ENCODE assay signal across 23 cellular contexts in the genomic region with DNA sequence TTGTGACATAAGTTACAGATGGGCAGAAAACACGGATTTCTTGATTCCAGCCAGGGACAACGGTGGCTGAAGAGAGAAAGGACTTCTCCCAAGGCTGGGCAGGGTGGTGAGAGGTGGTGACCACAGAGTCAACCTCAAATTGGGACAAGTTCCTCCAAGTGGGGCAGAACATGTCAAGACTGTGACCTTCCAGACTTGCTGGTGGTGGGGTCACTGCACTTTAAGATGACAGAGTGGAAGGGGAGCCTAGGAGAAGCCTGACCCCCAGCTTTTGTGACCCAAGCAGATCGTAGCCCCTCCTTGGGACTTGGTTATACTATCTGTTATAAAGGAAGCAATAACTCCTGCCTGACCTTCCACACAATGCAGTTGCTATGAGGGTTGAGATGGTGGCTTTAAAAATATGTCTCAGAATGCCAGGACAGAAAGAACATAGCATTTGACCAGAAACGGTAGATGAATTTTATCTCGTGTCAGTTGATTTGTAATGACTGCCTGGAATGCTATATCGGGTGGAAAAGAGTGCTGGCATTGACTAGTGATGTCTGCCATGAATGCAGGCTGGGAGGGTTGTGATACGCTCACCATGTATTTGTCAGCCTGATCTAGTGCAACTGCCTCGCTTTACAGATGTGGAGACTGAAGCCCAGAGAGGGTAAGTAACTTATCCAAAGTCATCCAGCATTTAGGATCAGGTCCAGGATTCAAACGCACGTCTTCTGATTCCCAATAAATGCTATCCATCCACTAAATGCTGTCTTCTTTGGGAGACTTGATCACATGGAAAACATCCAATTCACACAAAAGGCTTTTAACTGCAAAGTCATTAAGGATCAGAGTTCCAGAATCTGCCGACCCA.
"Had no signal": no experiment of that assay in that cellular context is flagged by ENCODE, and none has a peak within 500 bp of the region (broad histone marks: within the 10 kb centered on the region; RNA-seq: fewer than 3 reads in every experiment).

No MANE protein-coding gene starts in this region.

- H3K27me3 ChIP-seq: right atrium auricular region, thyroid gland had no signal

- H3K27ac ChIP-seq: esophagus squamous epithelium, neutrophil, parathyroid adenoma, prostate gland, right atrium auricular region, sigmoid colon, stomach, thyroid gland had no signal

- FAIRE-seq: endometrium had no signal

- H3K4me3 ChIP-seq: esophagus squamous epithelium, lung, prostate gland, right atrium auricular region, sigmoid colon, stomach, thyroid gland had no signal

- H3K36me3 ChIP-seq: esophagus squamous epithelium, neutrophil, prostate gland, right atrium auricular region, sigmoid colon, stomach, thyroid gland had no signal

- ATAC-seq: effector memory CD8-positive, alpha-beta T cell; natural killer cell; stimulated activated effector memory CD8-positive, alpha-beta T cell treated with anti-CD3 and anti-CD28 coated beads, Interleukin-12 subunit alpha, Interleukin-12 subunit beta, amount 100 ng/mL, for 72 hours had no signal

- H3K9ac ChIP-seq: parathyroid adenoma had no signal

- H3K9me3 ChIP-seq: esophagus squamous epithelium, neutrophil, prostate gland, sigmoid colon, stomach, thyroid gland had no signal

- H2AFZ ChIP-seq: parathyroid adenoma had no signal

- H3K79me2 ChIP-seq: parathyroid adenoma had no signal

- H3K4me1 ChIP-seq: parathyroid adenoma, prostate gland, right atrium auricular region, sigmoid colon, stomach, thyroid gland had no signal

- DNase-seq: cortex of kidney; effector memory CD8-positive, alpha-beta T cell; erythroblast; esophagus squamous epithelium; foreskin melanocyte; hypothalamus; immature natural killer cell; islet precursor cell; natural killer cell; sigmoid colon; stimulated activated CD4-positive, alpha-beta T cell treated with anti-CD3 and anti-CD28 coated beads, Interleukin-2, amount 100 ng/mL, for 24 hours; stimulated activated CD4-positive, alpha-beta T cell treated with anti-CD3 and anti-CD28 coated beads, Interleukin-4, amount 100 ng/mL, for 24 hours; stimulated activated naive CD4-positive, alpha-beta T cell treated with Interleukin-2 at 50 U/mL for 16 hours; stomach; thyroid gland; trophoblast cell had no signal
